ENCODE assay signal across 8 cellular contexts in genomic region chr1:51237313-51237700, GRCh38. TPM values are rescaled to one million over a fixed set of nuclear protein-coding genes. Genes with fewer than 3 reads are reported as not detected.
A peak's percentile ranks its signal among the peaks of the same experiment; 100 is the strongest.
DNase-seq lines count a peak whose midpoint lies in the region; ATAC-seq and TF ChIP-seq lines count a peak whose summit lies in the region.

No MANE protein-coding gene starts in this region.

- H3K4me1 ChIP-seq in Karpas-422 (ENCODE audit: low read length): peaks cover 30% of the 10 kb centered on the region
- H3K4me1 ChIP-seq in mucosa of rectum (ENCODE audit: control insufficient read depth in 2 of 2, insufficient read depth in 2 of 2, low read length in 2 of 2): peaks cover 25 to 30% of the 10 kb centered on the region in 2 donors

- TF ChIP-seq CTCF in AG04450 (IDR thresholded peaks at IDR 0.05; ENCODE audit: low read depth, low read length): no peak
- no peak for TF ChIP-seq CTCF in coronary artery (IDR thresholded peaks at IDR 0.05)

- H3K27me3 ChIP-seq in AG04450 (ENCODE audit: control insufficient read depth, insufficient read depth, low read length): no peaks in the 10 kb centered on the region
- no peaks in the 10 kb centered on the region for H3K27me3 ChIP-seq in Karpas-422 (ENCODE audit: low read length)
- H3K27me3 ChIP-seq in mucosa of rectum (ENCODE audit: control insufficient read depth in 2 of 2, insufficient read depth in 2 of 2, low read length in 2 of 2): no peaks in the 10 kb centered on the region

- H3K36me3 ChIP-seq in Karpas-422 (ENCODE audit: insufficient read depth, low read length) (no peaks in the 10 kb centered on the region), mucosa of rectum (ENCODE audit: control insufficient read depth in 2 of 2, insufficient read depth in 2 of 2, low read length in 2 of 2) (no peaks in the 10 kb centered on the region)

- H3K4me2 ChIP-seq in Karpas-422 (ENCODE audit: low read depth, low read length, poor library complexity, severe bottlenecking): peak overlapping the region; percentile 83

- H3K4me1 Mint-ChIP-seq in activated CD4-positive, alpha-beta memory T cell treated with anti-CD3 and anti-CD28 coated beads for 36 hours (ENCODE audit: low read depth): peaks cover 44% of the 10 kb centered on the region

- H3K4me3 Mint-ChIP-seq in activated CD4-positive, alpha-beta memory T cell treated with anti-CD3 and anti-CD28 coated beads for 36 hours: no peak overlapping the region

- no peak for ATAC-seq in GM18907 (IDR thresholded peaks at IDR 0.05; ENCODE audit: unreplicated experiment)

- H3K9me3 Mint-ChIP-seq in activated CD4-positive, alpha-beta memory T cell treated with anti-CD3 and anti-CD28 coated beads for 36 hours: no peaks in the 10 kb centered on the region

- H2AFZ ChIP-seq in Karpas-422 (ENCODE audit: low read length): no peak overlapping the region

- POLR2A ChIA-PET in AG04450 (lab: Yijun Ruan, JAX): no interaction called here
- POLR2A ChIA-PET in activated CD4-positive, alpha-beta memory T cell treated with anti-CD3 and anti-CD28 coated beads for 36 hours (lab: Charles Lee): no interaction called here

- H3K9ac ChIP-seq in Karpas-422 (ENCODE audit: low read length) (peak overlapping the region; percentile 87), mucosa of rectum (ENCODE audit: low read depth in 1 of 2, low read length in 2 of 2) (peak overlapping the region; percentile 99 to 100)

- intact Hi-C loops in activated CD4-positive, alpha-beta memory T cell treated with anti-CD3 and anti-CD28 coated beads for 36 hours (cut with micrococcal nuclease): loop anchor here (1.0 to 5.0 kb wide), 4 partner anchors 23 to 1130 kb away; partner anchors contain the start of genes CC2D1B and EPS15

- H3K79me2 ChIP-seq in Karpas-422 (ENCODE audit: low read length): peaks cover 22% of the 10 kb centered on the region; the same call in 1 of the 2 replicates

- no peaks in the 10 kb centered on the region for H3K27me3 Mint-ChIP-seq in activated CD4-positive, alpha-beta memory T cell treated with anti-CD3 and anti-CD28 coated beads for 36 hours

- CTCF ChIA-PET in AG04450 (lab: Charles Lee): interaction anchor here (2.1 kb wide), 1 partner anchor 364 kb away, joined by 4 read pairs; no protein-coding TSS in a partner anchor
- CTCF ChIA-PET in activated CD4-positive, alpha-beta memory T cell treated with anti-CD3 and anti-CD28 coated beads for 36 hours (lab: Charles Lee): interaction anchor here (0.6 to 2.7 kb wide), 4 partner anchors 48 to 869 kb away, joined by 3 to 13 read pairs (median 4); no protein-coding TSS in a partner anchor

- H3K27ac Mint-ChIP-seq in activated CD4-positive, alpha-beta memory T cell treated with anti-CD3 and anti-CD28 coated beads for 36 hours: no peak overlapping the region

- no peaks in the 10 kb centered on the region; the same call in 1 of the 2 replicates for H3K9me3 ChIP-seq in AG04450 (ENCODE audit: control insufficient read depth, insufficient read depth, low read length)
- no peaks in the 10 kb centered on the region for H3K9me3 ChIP-seq in Karpas-422 (ENCODE audit: low read length)
- H3K9me3 ChIP-seq in mucosa of rectum (ENCODE audit: control insufficient read depth in 2 of 2, low read length in 2 of 2): no peaks in the 10 kb centered on the region

- H3K36me3 Mint-ChIP-seq in activated CD4-positive, alpha-beta memory T cell treated with anti-CD3 and anti-CD28 coated beads for 36 hours: no peaks in the 10 kb centered on the region

- no peaks in the 10 kb centered on the region for H3K9me2 ChIP-seq in Karpas-422 (replicated peaks; ENCODE audit: insufficient read depth, low read length)

- H3K27ac ChIP-seq in AG04450 (ENCODE audit: low read depth, low read length) (no peak overlapping the region), Karpas-422 (ENCODE audit: low read length) (no peak overlapping the region), coronary artery (peak overlapping the region; percentile 98 to 99), mucosa of rectum (ENCODE audit: low read depth in 2 of 2, low read length in 2 of 2) (peak overlapping the region; percentile 95 to 98)

- H4K20me1 ChIP-seq in Karpas-422 (ENCODE audit: insufficient read depth, low read depth, low read length): peaks cover 37% of the 10 kb centered on the region

- H3K4me3 ChIP-seq in AG04450 (ENCODE audit: low read depth, low read length) (peak overlapping the region; percentile 98), Karpas-422 (ENCODE audit: low read length) (peak overlapping the region; percentile 95), coronary artery (peak overlapping the region; percentile 95), mucosa of rectum (ENCODE audit: low read length in 2 of 2) (peak overlapping the region; percentile 98 to 99)

- DNase-seq in AG04450 (ENCODE audit: low read depth, low spot score): no peak
- DNase-seq in Karpas-422: no peak
- no peak for DNase-seq in coronary artery (ENCODE audit: low spot score)
- DNase-seq in activated CD4-positive, alpha-beta memory T cell treated with anti-CD3 and anti-CD28 coated beads for 36 hours: no peak
- DNase-seq in GM03348 (ENCODE audit: low spot score): no peak
- DNase-seq in NCI-H524 treated with DMSO at 0.1 percent for 48 hours (lab: John Stamatoyannopoulos, UW): no peak

RNA-seq across cellular contexts. Expression of gene RNF11, which starts 1.2 kb away (rescaled TPM):
- 136 and 163 TPM in 2 replicates for polyA plus RNA-seq in AG04450 (2011; rRNA removed)
- 83.3 and 99.6 TPM in 2 replicates for polyA minus RNA-seq in AG04450 (2011; rRNA and poly(A)+ RNA removed)
- 10.0 and 12.3 TPM in 2 replicates for total RNA-seq in Karpas-422 (2014; rRNA removed; shearing (Covaris generic); ENCODE audit: low replicate concordance)
- total RNA-seq in activated CD4-positive, alpha-beta memory T cell treated with anti-CD3 and anti-CD28 coated beads for 36 hours: 10 to 100 TPM; 26.3 to 31.9 TPM

Comparison
In these comparisons a context has a peak if more than half of its experiments do, and no peak if none do; other contexts are left out.
1. H3K27ac ChIP-seq: peak in coronary artery (2 of 2) and mucosa of rectum (2 of 2); none in AG04450 (single experiment) and Karpas-422 (single experiment).
2. Peak in every context shown above with its lines, with median percentiles within 50 percentile points of each other: H3K4me3 ChIP-seq.